ENCODE assay signal across 8 cellular contexts in genomic region chr7:158818325-158819213, GRCh38. TPM values are rescaled to one million over a fixed set of nuclear protein-coding genes. Genes with fewer than 3 reads are reported as not detected.
DNase-seq lines count a peak whose midpoint lies in the region; ATAC-seq, FAIRE-seq and TF ChIP-seq lines count a peak whose summit lies in the region.

No MANE protein-coding gene starts in this region.

- peak; percentile 82 for ATAC-seq in GM21786 (IDR thresholded peaks at IDR 0.05; ENCODE audit: unreplicated experiment)

- H3K4me3 ChIP-seq in bronchial epithelial cell (ENCODE audit: low read depth, low read length) = peak overlapping the region; percentile 25

- peak; percentile 68 for FAIRE-seq in bronchial epithelial cell (lab: Jason Lieb, UNC)

- no peaks in the 10 kb centered on the region for H3K27me3 ChIP-seq in bronchial epithelial cell (ENCODE audit: control insufficient read depth, insufficient read depth, low read length)

- H3K27me3 Mint-ChIP-seq in IgD-negative memory B cell = no peaks in the 10 kb centered on the region

- peak overlapping the region; percentile 44 to 94 (median 82) for H3K4me3 Mint-ChIP-seq in IgD-negative memory B cell

- H3K27ac ChIP-seq in VCaP = peak overlapping the region; percentile 48

- H3K36me3 Mint-ChIP-seq in IgD-negative memory B cell = peaks cover 15% of the 10 kb centered on the region

- TF ChIP-seq CTCF in VCaP (conservative IDR thresholded peaks at IDR 0.05) (no peak), bronchial epithelial cell (IDR thresholded peaks at IDR 0.05; ENCODE audit: insufficient read depth, low read length, severe bottlenecking) (no peak)

- no peaks in the 10 kb centered on the region for H3K9me3 Mint-ChIP-seq in IgD-negative memory B cell

- H3K36me3 ChIP-seq in bronchial epithelial cell (ENCODE audit: control insufficient read depth, insufficient read depth, low read length) = no peaks in the 10 kb centered on the region

- H3K4me1 Mint-ChIP-seq in IgD-negative memory B cell = peaks cover 32 to 48% (median 48%) of the 10 kb centered on the region in 3 donors

- peak overlapping the region; percentile 79 to 98 (median 93) for H3K27ac Mint-ChIP-seq in IgD-negative memory B cell

- DNase-seq in GM04504 (ENCODE audit: low read depth) (peak; percentile 98), bronchial epithelial cell (ENCODE audit: low read depth) (peak; percentile 97), kidney glomerular epithelial cell (lab: John Stamatoyannopoulos, UW) (peak; percentile 97), KG1 (lab: John Stamatoyannopoulos, UW) (no peak)
- DNase-seq in stimulated activated CD4-positive, alpha-beta T cell treated with anti-CD3 and anti-CD28 coated beads, Interleukin-15, amount 100 ng/mL, for 24 hours = peak; percentile 75

RNA-seq across cellular contexts. Expression of gene ESYT2, which starts 10.7 kb away (rescaled TPM):
- 13.2 TPM for polyA plus RNA-seq in IgD-negative memory B cell
- 71.8 and 75.0 TPM in 2 replicates for total RNA-seq in bronchial epithelial cell

RNA-seq across cellular contexts. Expression of gene DYNC2I1, which starts 37.8 kb away (rescaled TPM):
- polyA plus RNA-seq in IgD-negative memory B cell = 15.6 TPM
- total RNA-seq in bronchial epithelial cell = 5.8 and 7.4 TPM in 2 replicates
